In the genomic region with DNA sequence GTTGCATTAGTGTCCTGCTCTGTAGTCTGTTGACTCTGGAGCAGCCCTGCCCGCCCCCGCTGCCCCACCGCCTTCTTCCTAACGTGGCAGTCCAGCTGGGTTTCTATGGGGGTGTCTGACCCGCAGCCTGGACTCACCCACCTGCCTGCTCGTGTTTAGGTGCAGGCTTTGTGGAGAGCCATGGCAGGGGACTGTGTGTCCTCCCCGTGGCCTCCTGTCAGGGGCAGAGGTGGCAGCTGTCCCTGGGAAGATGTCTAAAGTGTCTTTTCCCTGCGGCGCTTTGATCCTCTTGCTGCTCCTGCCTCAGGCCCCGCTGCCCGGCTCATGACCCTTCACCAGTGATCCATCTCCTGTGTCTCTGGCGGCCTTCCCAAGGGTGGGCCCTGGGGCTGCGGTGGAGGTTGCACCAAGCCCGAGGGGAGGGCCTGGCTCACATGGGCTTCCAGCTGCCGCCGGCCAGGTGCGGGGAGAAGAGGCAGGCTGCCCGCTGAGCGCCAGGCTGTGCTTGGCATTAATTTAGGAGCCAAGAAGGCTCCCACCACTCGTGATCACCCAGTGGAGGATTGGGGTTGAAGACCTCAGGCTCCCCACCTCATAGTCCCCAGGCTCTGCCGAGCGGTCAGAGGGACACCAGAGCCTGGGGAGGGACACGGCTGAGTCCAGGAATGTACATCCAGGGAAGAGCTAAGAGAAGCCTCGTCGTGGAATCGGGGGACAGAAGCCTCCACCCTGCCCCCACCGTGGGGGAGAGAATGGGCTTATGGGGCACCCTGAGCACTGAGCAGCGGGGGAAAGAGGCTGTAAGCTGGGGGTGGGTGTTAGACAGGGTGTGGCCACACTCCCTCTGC, we compare ENCODE assay signal across 1 cellular context.
TF ChIP-seq lines count a peak whose summit lies in the region.

No MANE protein-coding gene starts in this region.

TF ChIP-seq in HepG2, 621 proteins besides CTCF, POLR2A, EP300 and RAD21 (continued from another document and continues in another):
- TF ChIP-seq, protein P1, sequence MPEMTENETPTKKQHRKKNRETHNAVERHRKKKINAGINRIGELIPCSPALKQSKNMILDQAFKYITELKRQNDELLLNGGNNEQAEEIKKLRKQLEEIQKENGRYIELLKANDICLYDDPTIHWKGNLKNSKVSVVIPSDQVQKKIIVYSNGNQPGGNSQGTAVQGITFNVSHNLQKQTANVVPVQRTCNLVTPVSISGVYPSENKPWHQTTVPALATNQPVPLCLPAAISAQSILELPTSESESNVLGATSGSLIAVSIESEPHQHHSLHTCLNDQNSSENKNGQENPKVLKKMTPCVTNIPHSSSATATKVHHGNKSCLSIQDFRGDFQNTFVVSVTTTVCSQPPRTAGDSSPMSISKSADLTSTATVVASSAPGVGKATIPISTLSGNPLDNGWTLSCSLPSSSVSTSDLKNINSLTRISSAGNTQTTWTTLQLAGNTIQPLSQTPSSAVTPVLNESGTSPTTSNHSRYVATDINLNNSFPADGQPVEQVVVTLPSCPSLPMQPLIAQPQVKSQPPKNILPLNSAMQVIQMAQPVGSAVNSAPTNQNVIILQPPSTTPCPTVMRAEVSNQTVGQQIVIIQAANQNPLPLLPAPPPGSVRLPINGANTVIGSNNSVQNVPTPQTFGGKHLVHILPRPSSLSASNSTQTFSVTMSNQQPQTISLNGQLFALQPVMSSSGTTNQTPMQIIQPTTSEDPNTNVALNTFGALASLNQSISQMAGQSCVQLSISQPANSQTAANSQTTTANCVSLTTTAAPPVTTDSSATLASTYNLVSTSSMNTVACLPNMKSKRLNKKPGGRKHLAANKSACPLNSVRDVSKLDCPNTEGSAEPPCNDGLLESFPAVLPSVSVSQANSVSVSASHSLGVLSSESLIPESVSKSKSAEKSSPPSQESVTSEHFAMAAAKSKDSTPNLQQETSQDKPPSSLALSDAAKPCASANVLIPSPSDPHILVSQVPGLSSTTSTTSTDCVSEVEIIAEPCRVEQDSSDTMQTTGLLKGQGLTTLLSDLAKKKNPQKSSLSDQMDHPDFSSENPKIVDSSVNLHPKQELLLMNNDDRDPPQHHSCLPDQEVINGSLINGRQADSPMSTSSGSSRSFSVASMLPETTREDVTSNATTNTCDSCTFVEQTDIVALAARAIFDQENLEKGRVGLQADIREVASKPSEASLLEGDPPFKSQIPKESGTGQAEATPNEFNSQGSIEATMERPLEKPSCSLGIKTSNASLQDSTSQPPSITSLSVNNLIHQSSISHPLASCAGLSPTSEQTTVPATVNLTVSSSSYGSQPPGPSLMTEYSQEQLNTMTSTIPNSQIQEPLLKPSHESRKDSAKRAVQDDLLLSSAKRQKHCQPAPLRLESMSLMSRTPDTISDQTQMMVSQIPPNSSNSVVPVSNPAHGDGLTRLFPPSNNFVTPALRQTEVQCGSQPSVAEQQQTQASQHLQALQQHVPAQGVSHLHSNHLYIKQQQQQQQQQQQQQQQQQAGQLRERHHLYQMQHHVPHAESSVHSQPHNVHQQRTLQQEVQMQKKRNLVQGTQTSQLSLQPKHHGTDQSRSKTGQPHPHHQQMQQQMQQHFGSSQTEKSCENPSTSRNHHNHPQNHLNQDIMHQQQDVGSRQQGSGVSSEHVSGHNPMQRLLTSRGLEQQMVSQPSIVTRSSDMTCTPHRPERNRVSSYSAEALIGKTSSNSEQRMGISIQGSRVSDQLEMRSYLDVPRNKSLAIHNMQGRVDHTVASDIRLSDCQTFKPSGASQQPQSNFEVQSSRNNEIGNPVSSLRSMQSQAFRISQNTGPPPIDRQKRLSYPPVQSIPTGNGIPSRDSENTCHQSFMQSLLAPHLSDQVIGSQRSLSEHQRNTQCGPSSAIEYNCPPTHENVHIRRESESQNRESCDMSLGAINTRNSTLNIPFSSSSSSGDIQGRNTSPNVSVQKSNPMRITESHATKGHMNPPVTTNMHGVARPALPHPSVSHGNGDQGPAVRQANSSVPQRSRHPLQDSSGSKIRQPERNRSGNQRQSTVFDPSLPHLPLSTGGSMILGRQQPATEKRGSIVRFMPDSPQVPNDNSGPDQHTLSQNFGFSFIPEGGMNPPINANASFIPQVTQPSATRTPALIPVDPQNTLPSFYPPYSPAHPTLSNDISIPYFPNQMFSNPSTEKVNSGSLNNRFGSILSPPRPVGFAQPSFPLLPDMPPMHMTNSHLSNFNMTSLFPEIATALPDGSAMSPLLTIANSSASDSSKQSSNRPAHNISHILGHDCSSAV (CRISPR knock-in tag; IDR thresholded peaks at IDR 0.05; ENCODE audit: borderline replicate concordance), result no peak
- TF ChIP-seq ZNF329 (CRISPR knock-in tag; IDR thresholded peaks at IDR 0.05; ENCODE audit: low read depth), result peak; percentile 40; the same call in 1 of the 2 replicates
- TF ChIP-seq ZNF766 (CRISPR knock-in tag; IDR thresholded peaks at IDR 0.05; ENCODE audit: borderline replicate concordance), result no peak
- no peak; the same call in 1 of the 2 replicates for TF ChIP-seq ZNF615 (CRISPR knock-in tag; IDR thresholded peaks at IDR 0.05; ENCODE audit: borderline replicate concordance)
- TF ChIP-seq KLF13 (CRISPR knock-in tag; IDR thresholded peaks at IDR 0.05), result no peak
- peak; percentile 57 for TF ChIP-seq ZNF770 (CRISPR knock-in tag; IDR thresholded peaks at IDR 0.05)
- peak; percentile 99 for TF ChIP-seq RARA (CRISPR knock-in tag; IDR thresholded peaks at IDR 0.05)
- peak; percentile 82; the same call in 1 of the 2 replicates for TF ChIP-seq ARID4A (CRISPR knock-in tag; IDR thresholded peaks at IDR 0.05; ENCODE audit: borderline replicate concordance)
- no peak for TF ChIP-seq NFIB (CRISPR knock-in tag; IDR thresholded peaks at IDR 0.05; ENCODE audit: borderline replicate concordance)
- peak; percentile 89 for TF ChIP-seq PHF21A (CRISPR knock-in tag; IDR thresholded peaks at IDR 0.05)
- 0 out of 2 replicates have a peak, but pooled peaks have one; percentile 73 for TF ChIP-seq TRAFD1 (CRISPR knock-in tag; IDR thresholded peaks at IDR 0.05; ENCODE audit: borderline replicate concordance)
- peak; percentile 73; the same call in 1 of the 2 replicates for TF ChIP-seq NR2C2 (CRISPR knock-in tag; IDR thresholded peaks at IDR 0.05; ENCODE audit: borderline replicate concordance)
- TF ChIP-seq MAZ (IDR thresholded peaks at IDR 0.05; ENCODE audit: borderline replicate concordance, low read depth, low read length), result no peak
- no peak for TF ChIP-seq MAZ (CRISPR knock-in tag; IDR thresholded peaks at IDR 0.05; ENCODE audit: low read depth)
- 0 out of 2 replicates have a peak, but pooled peaks have one; percentile 48 for TF ChIP-seq ZNF431 (CRISPR knock-in tag; IDR thresholded peaks at IDR 0.05; ENCODE audit: borderline replicate concordance, low read depth)
- peak; percentile 64 for TF ChIP-seq ZFY (CRISPR knock-in tag; IDR thresholded peaks at IDR 0.05)
- TF ChIP-seq SRSF1 (optimal IDR thresholded peaks at IDR 0.05; ENCODE audit: low read depth, low read length), result peak; percentile 30
- peak; percentile 83; the same call in 1 of the 2 replicates for TF ChIP-seq NCOR1 (IDR thresholded peaks at IDR 0.05; ENCODE audit: borderline replicate concordance, low read length)
- TF ChIP-seq REST (IDR thresholded peaks at IDR 0.05; ENCODE audit: borderline replicate concordance in 1 of 2, low read depth in 1 of 2, low read length in 2 of 2), result peak in 1 of 2 experiments; percentile 7; a peak in 1 of 4 replicates
- no peak for TF ChIP-seq ZNF703 (CRISPR knock-in tag; IDR thresholded peaks at IDR 0.05; ENCODE audit: borderline replicate concordance)
- 0 out of 2 replicates have a peak, but pooled peaks have one; percentile 48 for TF ChIP-seq ZNF616 (CRISPR knock-in tag; IDR thresholded peaks at IDR 0.05; ENCODE audit: low read depth)
- TF ChIP-seq CHD4 (IDR thresholded peaks at IDR 0.05; ENCODE audit: borderline replicate concordance, low read length), result no peak
- TF ChIP-seq ZSCAN31 (CRISPR knock-in tag; IDR thresholded peaks at IDR 0.05; ENCODE audit: low read depth), result peak; percentile 44; the same call in 1 of the 2 replicates
- TF ChIP-seq ZNF773 (CRISPR knock-in tag; IDR thresholded peaks at IDR 0.05; ENCODE audit: borderline replicate concordance), result no peak
- TF ChIP-seq ZKSCAN8 (CRISPR knock-in tag; IDR thresholded peaks at IDR 0.05; ENCODE audit: borderline replicate concordance), result peak; percentile 31; the same call in 1 of the 2 replicates
- TF ChIP-seq BCL6 (CRISPR knock-in tag; IDR thresholded peaks at IDR 0.05), result peak; percentile 83
